Comparison of ENCODE assay signal across 14 cellular contexts in the genomic region with DNA sequence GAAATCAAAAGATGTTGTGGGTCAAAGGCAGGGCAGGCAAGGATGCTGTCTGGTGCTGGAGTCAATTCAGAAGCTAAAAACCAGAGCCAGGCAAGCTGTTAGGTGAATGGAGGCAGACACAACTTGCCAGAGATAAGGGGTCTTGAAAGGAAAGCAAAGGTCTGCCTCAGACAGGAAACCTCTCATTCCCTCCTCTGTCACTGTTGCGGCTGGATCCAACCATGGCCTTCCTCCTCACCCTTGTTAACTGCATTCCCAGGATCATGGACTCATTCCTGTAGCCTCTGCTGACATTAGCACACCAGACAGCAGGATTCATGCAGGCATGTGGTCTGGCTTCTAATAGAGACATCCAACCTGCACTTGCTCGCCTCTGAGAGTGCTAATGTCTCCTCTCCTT.
DNase-seq lines count a peak whose midpoint lies in the region; ATAC-seq and TF ChIP-seq lines count a peak whose summit lies in the region.
"Had no signal": no experiment of that assay in that cellular context is flagged by ENCODE, and none has a peak within 500 bp of the region (broad histone marks: within the 10 kb centered on the region; RNA-seq: fewer than 3 reads in every experiment).

No MANE protein-coding gene starts in this region.

- H3K27me3 ChIP-seq in right atrium auricular region: no peaks in the 10 kb centered on the region
- H3K27me3 ChIP-seq in heart right ventricle: no peaks in the 10 kb centered on the region
- H3K27me3 ChIP-seq: BLaER1 treated with 17β-estradiol and CSF1 and Interleukin-3, amounts not matched to agents 10 nM and 100 nM had no signal

- no peaks in the 10 kb centered on the region for H3K36me3 ChIP-seq in right atrium auricular region
- no peaks in the 10 kb centered on the region for H3K36me3 ChIP-seq in heart right ventricle

- ATAC-seq in Right ventricle myocardium inferior (peak; percentile 42), heart right ventricle (peak; percentile 11 to 73 (median 49))
- ATAC-seq: GM12878, HCT116 had no signal

- H3K4me1 ChIP-seq in right atrium auricular region (no peaks in the 10 kb centered on the region), heart right ventricle (peaks cover 0 to 8% (median 0%) of the 10 kb centered on the region in 9 donors)

- intact Hi-C loops in Right ventricle myocardium inferior (cut with DNase I) (no loop called here), heart right ventricle (cut with DNase I) (loop anchor here in 1 of 10 donors (10.0 kb wide), 1 partner anchor 64 kb away; no protein-coding TSS in a partner anchor)

- H3K27ac ChIP-seq in right atrium auricular region (peak overlapping the region in 1 of 2 donors; percentile 25), heart right ventricle (peak overlapping the region in 4 of 10 donors; percentile 33 to 53 (median 38))
- H3K27ac ChIP-seq: BLaER1 treated with 17β-estradiol and CSF1 and Interleukin-3, amounts not matched to agents 10 nM and 100 nM; HL-60 had no signal

- no peak overlapping the region for H3K4me3 ChIP-seq in right atrium auricular region
- no peak overlapping the region for H3K4me3 ChIP-seq in heart right ventricle
- H3K4me3 ChIP-seq: BLaER1 treated with 17β-estradiol and CSF1 and Interleukin-3, amounts not matched to agents 10 nM and 100 nM; GM12878 had no signal

- no peak for TF ChIP-seq CTCF in right atrium auricular region (IDR thresholded peaks at IDR 0.05)
- no peak for TF ChIP-seq CTCF in heart right ventricle (IDR thresholded peaks at IDR 0.05)

- H3K9me3 ChIP-seq in right atrium auricular region (no peaks in the 10 kb centered on the region), heart right ventricle (peaks cover 0 to 15% (median 0%) of the 10 kb centered on the region in 11 donors)

- 6 to 27% methylated on average over 2 of the region's 2 CpGs for WGBS in heart right ventricle, 2 donors

- DNase-seq in Right ventricle myocardium inferior (ENCODE audit: missing footprints) (no peak), right atrium auricular region (ENCODE audit: low spot score) (no peak), heart right ventricle (peak in 1 of 2 donors; percentile 6), islet precursor cell (peak; percentile 95), NCI-H2227 treated with DMSO at 0.1 percent for 48 hours (lab: John Stamatoyannopoulos, UW) (no peak), anterior cingulate cortex (lab: John Stamatoyannopoulos, UW) (no peak), AG08395 (ENCODE audit: low spot score) (no peak)
- DNase-seq: 8988T; CD4-positive, CD25-positive, alpha-beta regulatory T cell; DMS53 had no signal
